ENCODE assay signal across 14 cellular contexts in genomic region chr10:28997736-28998135, GRCh38.
"Had no signal": no experiment of that assay in that cellular context is flagged by ENCODE, and none has a peak within 500 bp of the region (broad histone marks: within the 10 kb centered on the region; RNA-seq: fewer than 3 reads in every experiment).

No MANE protein-coding gene starts in this region.

- H3K27ac Mint-ChIP-seq: activated B cell treated with CpG ODN at 0.5 μM for 24 hours; activated CD4-positive, alpha-beta T cell treated with anti-CD3 and anti-CD28 coated beads, Interleukin-2, amount 10 ng/mL, durations not matched to agents 24 days and 14 days; activated CD8-positive, alpha-beta T cell treated with anti-CD3 and anti-CD28 coated beads, Interleukin-2, amount 10 ng/mL, durations not matched to agents 7 days and 5 days; activated naive CD8-positive, alpha-beta T cell; activated T-cell treated with anti-CD3 and anti-CD28 coated beads, Interleukin-2, amount 50 U/mL, for 72 hours; effector memory CD8-positive, alpha-beta T cell; stimulated activated memory B cell treated with anti-CD40 and anti-IgM and Interleukin-4, amounts not matched to agents 10 μg/mL and 1 μg/mL and 100 μg/mL, for 72 hours had no signal

- ATAC-seq: activated CD8-positive, alpha-beta T cell treated with anti-CD3 and anti-CD28 coated beads, Interleukin-2, amount 10 ng/mL, durations not matched to agents 7 days and 5 days; activated T-cell treated with anti-CD3 and anti-CD28 coated beads, Interleukin-2, amount 50 U/mL, for 72 hours; effector memory CD8-positive, alpha-beta T cell; gastroesophageal sphincter; stimulated activated memory B cell treated with anti-CD40 and anti-IgM and Interleukin-4, amounts not matched to agents 10 μg/mL and 1 μg/mL and 100 μg/mL, for 72 hours had no signal

- H3K27me3 Mint-ChIP-seq: activated B cell treated with CpG ODN at 0.5 μM for 24 hours; activated CD4-positive, alpha-beta T cell treated with anti-CD3 and anti-CD28 coated beads, Interleukin-2, amount 10 ng/mL, durations not matched to agents 24 days and 14 days; stimulated activated memory B cell treated with anti-CD40 and anti-IgM and Interleukin-4, amounts not matched to agents 10 μg/mL and 1 μg/mL and 100 μg/mL, for 72 hours had no signal

- H3K36me3 ChIP-seq: gastroesophageal sphincter, tibial nerve had no signal

- H3K4me1 ChIP-seq: gastroesophageal sphincter, tibial nerve had no signal

- H3K9me3 ChIP-seq: gastroesophageal sphincter, tibial nerve had no signal

- DNase-seq: activated B cell treated with CpG ODN at 0.5 μM for 24 hours; activated CD4-positive, alpha-beta T cell treated with anti-CD3 and anti-CD28 coated beads, Interleukin-2, amount 10 ng/mL, durations not matched to agents 24 days and 14 days; activated CD8-positive, alpha-beta memory T cell treated with anti-CD3 and anti-CD28 coated beads, Interleukin-2, amount 50 U/mL, for 48 hours; activated CD8-positive, alpha-beta T cell treated with anti-CD3 and anti-CD28 coated beads, Interleukin-2, amount 10 ng/mL, durations not matched to agents 7 days and 5 days; activated gamma-delta T cell; activated T-cell treated with anti-CD3 and anti-CD28 coated beads, Interleukin-2, amount 50 U/mL, for 72 hours; cerebellar nuclear complex; dermis blood vessel endothelial cell; effector memory CD8-positive, alpha-beta T cell; stimulated activated CD4-positive, alpha-beta T cell treated with anti-CD3 and anti-CD28 coated beads, Interleukin-2, amount 100 ng/mL, for 48 hours had no signal

- H3K36me3 Mint-ChIP-seq: activated naive CD8-positive, alpha-beta T cell; stimulated activated memory B cell treated with anti-CD40 and anti-IgM and Interleukin-4, amounts not matched to agents 10 μg/mL and 1 μg/mL and 100 μg/mL, for 72 hours had no signal

- H3K4me3 Mint-ChIP-seq: activated B cell treated with CpG ODN at 0.5 μM for 24 hours; activated CD4-positive, alpha-beta T cell treated with anti-CD3 and anti-CD28 coated beads, Interleukin-2, amount 10 ng/mL, durations not matched to agents 24 days and 14 days; activated CD8-positive, alpha-beta T cell treated with anti-CD3 and anti-CD28 coated beads, Interleukin-2, amount 10 ng/mL, durations not matched to agents 7 days and 5 days; activated naive CD8-positive, alpha-beta T cell; activated T-cell treated with anti-CD3 and anti-CD28 coated beads, Interleukin-2, amount 50 U/mL, for 72 hours; effector memory CD8-positive, alpha-beta T cell; stimulated activated memory B cell treated with anti-CD40 and anti-IgM and Interleukin-4, amounts not matched to agents 10 μg/mL and 1 μg/mL and 100 μg/mL, for 72 hours had no signal

- H3K4me1 Mint-ChIP-seq: activated B cell treated with CpG ODN at 0.5 μM for 24 hours; activated CD4-positive, alpha-beta T cell treated with anti-CD3 and anti-CD28 coated beads, Interleukin-2, amount 10 ng/mL, durations not matched to agents 24 days and 14 days; stimulated activated memory B cell treated with anti-CD40 and anti-IgM and Interleukin-4, amounts not matched to agents 10 μg/mL and 1 μg/mL and 100 μg/mL, for 72 hours had no signal

- H3K27ac ChIP-seq: gastroesophageal sphincter had no signal

- H3K27me3 ChIP-seq: gastroesophageal sphincter, tibial nerve had no signal

- H3K9me3 Mint-ChIP-seq: activated B cell treated with CpG ODN at 0.5 μM for 24 hours; activated CD4-positive, alpha-beta T cell treated with anti-CD3 and anti-CD28 coated beads, Interleukin-2, amount 10 ng/mL, durations not matched to agents 24 days and 14 days; activated T-cell treated with anti-CD3 and anti-CD28 coated beads, Interleukin-2, amount 50 U/mL, for 72 hours; effector memory CD8-positive, alpha-beta T cell had no signal

- H3K4me3 ChIP-seq: gastroesophageal sphincter, tibial nerve had no signal
